Comparison of ENCODE assay signal across 25 cellular contexts in the genomic region with DNA sequence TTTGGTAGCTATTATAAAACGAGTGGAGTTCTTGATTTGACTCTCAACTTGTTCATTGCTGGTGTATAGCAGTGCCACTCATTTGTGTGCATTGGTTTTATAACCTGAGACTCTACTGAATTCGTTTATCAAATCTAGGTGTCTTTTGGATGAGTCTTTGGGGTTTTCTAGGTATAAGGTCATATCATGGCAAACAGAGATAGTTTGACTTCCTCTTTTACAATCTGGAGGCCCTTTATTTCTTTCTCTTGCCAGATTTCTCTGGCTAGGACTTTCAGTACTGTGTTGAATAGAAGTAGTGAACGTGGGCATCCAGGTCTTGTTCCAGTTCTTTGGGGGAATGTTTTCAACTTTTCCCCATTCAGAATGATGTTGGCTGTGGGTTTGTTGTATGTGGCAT. TPM values are rescaled to one million over a fixed set of nuclear protein-coding genes. Genes with fewer than 3 reads are reported as not detected.
DNase-seq lines count a peak whose midpoint lies in the region; ATAC-seq, FAIRE-seq and TF ChIP-seq lines count a peak whose summit lies in the region.
"Had no signal": no experiment of that assay in that cellular context is flagged by ENCODE, and none has a peak within 500 bp of the region (broad histone marks: within the 10 kb centered on the region; RNA-seq: fewer than 3 reads in every experiment).

No MANE protein-coding gene starts in this region.

- in situ Hi-C loops in GM12878 (cut with MboI) = loop anchor here (25.0 kb wide), 1 partner anchor 677 kb away; no protein-coding TSS in a partner anchor

- H3K27ac ChIP-seq in GM12878 (ENCODE audit: control insufficient read depth, insufficient read depth) (no peak overlapping the region), spleen (no peak overlapping the region)
- H3K27ac ChIP-seq: heart right ventricle, vagina had no signal

- FAIRE-seq in GM12878 (lab: Jason Lieb, UNC) = no peak
- FAIRE-seq: islet of Langerhans had no signal

- H3K9me3 Mint-ChIP-seq in activated CD4-positive, alpha-beta T cell treated with anti-CD3 and anti-CD28 coated beads, Interleukin-2, amount 10 ng/mL, durations not matched to agents 24 days and 14 days = no peaks in the 10 kb centered on the region
- H3K9me3 Mint-ChIP-seq: CD8-positive, alpha-beta T cell; central memory CD8-positive, alpha-beta T cell; nephron progenitor cell had no signal

- intact Hi-C loops in activated CD4-positive, alpha-beta T cell treated with anti-CD3 and anti-CD28 coated beads, Interleukin-2, amount 10 ng/mL, durations not matched to agents 24 days and 14 days (cut with micrococcal nuclease) = loop anchor here (10.0 kb wide), 1 partner anchor 874 kb away; no protein-coding TSS in a partner anchor
- intact Hi-C loops in GM12878 (cut with micrococcal nuclease; ENCODE audit: unreplicated experiment) (loop anchor here (10.0 kb wide), 1 partner anchor 684 kb away; no protein-coding TSS in a partner anchor), spleen (cut with DNase I; ENCODE audit: low total_unique reads) (loop anchor here (5.0 to 10.0 kb wide), 2 partner anchors 76 to 407 kb away; no protein-coding TSS in a partner anchor)

- H3K27me3 Mint-ChIP-seq in activated CD4-positive, alpha-beta T cell treated with anti-CD3 and anti-CD28 coated beads, Interleukin-2, amount 10 ng/mL, durations not matched to agents 24 days and 14 days = no peaks in the 10 kb centered on the region
- H3K27me3 Mint-ChIP-seq: central memory CD8-positive, alpha-beta T cell had no signal

- no peak for DNase-seq in activated CD4-positive, alpha-beta T cell treated with anti-CD3 and anti-CD28 coated beads, Interleukin-2, amount 10 ng/mL, durations not matched to agents 24 days and 14 days
- no peak for DNase-seq in activated CD4-positive, alpha-beta T cell treated with anti-CD3 and anti-CD28 coated beads, Interleukin-2, amount 50 U/mL, for 1 hour
- DNase-seq in GM12878 (ENCODE audit: low read depth, low spot score) (no peak), spleen (no peak), NCI-H1092 (lab: John Stamatoyannopoulos, UW) (no peak), cerebellar nuclear complex (lab: John Stamatoyannopoulos, UW) (no peak)
- DNase-seq: ACHN; activated CD4-positive, alpha-beta T cell treated with anti-CD3 and anti-CD28 coated beads, Interleukin-2, amount 50 U/mL, for 4 hours; amygdala; CD8-positive, alpha-beta T cell; effector memory CD4-positive, alpha-beta T cell; heart right ventricle; mesenchymal stem cell; NCI-H1694 treated with DMSO at 0.1 percent for 48 hours; NCI-H446; nephron progenitor cell; SIG-M5; T1000 had no signal

- RAD21 ChIA-PET in GM12878 (lab: Charles Lee; ENCODE audit: unreplicated experiment) = interaction anchor here (1.1 to 1.6 kb wide), 2 partner anchors 44 to 78 kb away, joined by 4 to 8 read pairs; no protein-coding TSS in a partner anchor

- 0 out of 4 replicates have a peak, but pooled peaks of 1 of the 2 experiments have one; percentile 35 for TF ChIP-seq EP300 in GM12878 (IDR thresholded peaks at IDR 0.05; ENCODE audit: borderline replicate concordance in 1 of 2, control insufficient read depth in 1 of 2, low read depth in 2 of 2, low read length in 2 of 2)

- TF ChIP-seq CTCF in GM12878 (IDR thresholded peaks at IDR 0.05 in 2 of 3, conservative IDR thresholded peaks at IDR 0.05 in 1 of 3; ENCODE audit: control insufficient read depth in 2 of 3, extremely low read depth in 1 of 3, insufficient read depth in 1 of 3, low read depth in 3 of 3, low read length in 3 of 3) (no peak), spleen (IDR thresholded peaks at IDR 0.05 in 8 of 11, conservative IDR thresholded peaks at IDR 0.05 in 3 of 11) (no peak)

- H3K4me1 ChIP-seq in GM12878 (ENCODE audit: control insufficient read depth, insufficient read depth, low read length) (peaks cover 9% of the 10 kb centered on the region), spleen (peaks cover 0 to 7% (median 0%) of the 10 kb centered on the region in 6 donors)
- H3K4me1 ChIP-seq: heart right ventricle had no signal

- H3K27me3 ChIP-seq in GM12878 (replicated peaks in 1 of 2; ENCODE audit: control insufficient read depth in 2 of 2, insufficient read depth in 2 of 2, low read length in 1 of 2) (no peaks in the 10 kb centered on the region), spleen (replicated peaks in 1 of 7) (no peaks in the 10 kb centered on the region)
- H3K27me3 ChIP-seq: vagina had no signal

- peak; percentile 58 for ATAC-seq in GM21423 (IDR thresholded peaks at IDR 0.05; ENCODE audit: unreplicated experiment)
- peak; percentile 74 for ATAC-seq in HG03442 (IDR thresholded peaks at IDR 0.05; ENCODE audit: unreplicated experiment)
- peak; percentile 80 for ATAC-seq in GM12878
- ATAC-seq: CD8-positive, alpha-beta T cell; HCT116; heart right ventricle had no signal

- H3K36me3 ChIP-seq in GM12878 (ENCODE audit: control insufficient read depth in 2 of 2, insufficient read depth in 2 of 2, low read length in 1 of 2) (no peaks in the 10 kb centered on the region), spleen (no peaks in the 10 kb centered on the region)
- H3K36me3 ChIP-seq: heart right ventricle, vagina had no signal

- peak overlapping the region; percentile 18 for H3K27ac Mint-ChIP-seq in activated CD4-positive, alpha-beta T cell treated with anti-CD3 and anti-CD28 coated beads, Interleukin-2, amount 10 ng/mL, durations not matched to agents 24 days and 14 days
- H3K27ac Mint-ChIP-seq: CD8-positive, alpha-beta T cell; nephron progenitor cell had no signal

- SMC1A ChIA-PET in GM12878 (lab: Charles Lee; ENCODE audit: uncharacterized antibody, unreplicated experiment) = interaction anchor here (0.9 to 3.9 kb wide), 5 partner anchors 25 to 358 kb away, joined by 3 to 25 read pairs (median 3); no protein-coding TSS in a partner anchor

- CTCF ChIA-PET in GM12878 (lab: Yijun Ruan, JAX) = interaction anchor here (0.8 to 2.2 kb wide), 4 partner anchors 9 to 344 kb away, joined by 3 to 15 read pairs (median 3); no protein-coding TSS in a partner anchor

- BruUV-seq in GM12878 (replicated peaks; lab: Mats Ljungman, UMichigan) = no TSS peak

- H3K9me3 ChIP-seq in GM12878 (replicated peaks; ENCODE audit: control insufficient read depth, insufficient read depth, low read length) (no peaks in the 10 kb centered on the region; the same call in 2 of the 3 replicates), spleen (no peaks in the 10 kb centered on the region)
- H3K9me3 ChIP-seq: heart right ventricle, vagina had no signal

- WGBS in GM12878 (ENCODE audit: insufficient coverage, insufficient replicate concordance, low lambda C conversion rate, missing lambda C conversion rate) = 9% methylated on average over 3 of the region's 3 CpGs
- 53 to 77% (median 57%) methylated on average over 3 of the region's 3 CpGs for WGBS in spleen, 5 donors

- no peak overlapping the region for H3K4me3 Mint-ChIP-seq in activated CD4-positive, alpha-beta T cell treated with anti-CD3 and anti-CD28 coated beads, Interleukin-2, amount 10 ng/mL, durations not matched to agents 24 days and 14 days
- H3K4me3 Mint-ChIP-seq: CD8-positive, alpha-beta T cell; central memory CD8-positive, alpha-beta T cell had no signal

- H3K9ac ChIP-seq in GM12878 (ENCODE audit: control insufficient read depth, insufficient read depth, low read length) = no peak overlapping the region

- no peaks in the 10 kb centered on the region for H4K20me1 ChIP-seq in GM12878 (ENCODE audit: control insufficient read depth, insufficient read depth)

- peaks cover 14% of the 10 kb centered on the region for H3K4me1 Mint-ChIP-seq in activated CD4-positive, alpha-beta T cell treated with anti-CD3 and anti-CD28 coated beads, Interleukin-2, amount 10 ng/mL, durations not matched to agents 24 days and 14 days

- H3K4me3 ChIP-seq in GM12878 (no peak overlapping the region), spleen (no peak overlapping the region)
- H3K4me3 ChIP-seq: heart right ventricle, vagina had no signal

- TF ChIP-seq POLR2A in GM12878 (IDR thresholded peaks at IDR 0.05; ENCODE audit: low read depth, low read length) (no peak), spleen (IDR thresholded peaks at IDR 0.05) (no peak)

- POLR2A ChIA-PET in GM12878 (lab: Charles Lee) = no interaction called here

- TF ChIP-seq RAD21 in GM12878 (IDR thresholded peaks at IDR 0.05; ENCODE audit: insufficient read depth, low read depth, low read length) = no peak

- H2AFZ ChIP-seq in GM12878 (ENCODE audit: control insufficient read depth, low read depth, low read length) = no peak overlapping the region

- no peaks in the 10 kb centered on the region for H3K36me3 Mint-ChIP-seq in activated CD4-positive, alpha-beta T cell treated with anti-CD3 and anti-CD28 coated beads, Interleukin-2, amount 10 ng/mL, durations not matched to agents 24 days and 14 days (ENCODE audit: low read depth)
- H3K36me3 Mint-ChIP-seq: CD8-positive, alpha-beta T cell had no signal

- H3K4me2 ChIP-seq in GM12878 (ENCODE audit: control insufficient read depth, insufficient read depth) = no peak overlapping the region

- no peaks in the 10 kb centered on the region for H3K79me2 ChIP-seq in GM12878 (ENCODE audit: control insufficient read depth, insufficient read depth, low read length)

RNA-seq across cellular contexts. Expression of gene SUMO4, which starts 38.8 kb away (rescaled TPM):
- total RNA-seq in activated CD4-positive, alpha-beta T cell treated with anti-CD3 and anti-CD28 coated beads, Interleukin-2, amount 10 ng/mL, durations not matched to agents 24 days and 14 days = 10.1 and 10.9 TPM in 2 replicates
- total RNA-seq in GM12878 (2013; cell fraction: nucleolus; rRNA removed) = 62.8 and 68.0 TPM in 2 replicates
- 2.0 and 3.3 TPM in 2 replicates for total RNA-seq in GM12878 (2014; rRNA removed)
- 5.3 and 5.6 TPM in 2 replicates for total RNA-seq in GM12878 (2014; rRNA removed; fragmentation: Illumina TruSeq; extraction: Trizol)
- total RNA-seq in GM12878 (2021) = 1.6 and 2.1 TPM in 2 replicates
- 0.39 TPM for polyA plus RNA-seq in GM12878 (2011; ENCODE audit: low read depth)
- 1.0 and 1.3 TPM in 2 replicates for polyA plus RNA-seq in GM12878 (2011; rRNA removed)
- polyA plus RNA-seq in GM12878 (2011; cell fraction: cytosol; rRNA removed) = 0.04 and 0.08 TPM in 2 replicates
- polyA plus RNA-seq in GM12878 (2011; cell fraction: nucleus; rRNA removed) = 3.7 and 4.1 TPM in 2 replicates
- polyA plus RNA-seq in GM12878 (2012) = 0.49 and 0.60 TPM in 2 replicates
- 0.38 and 0.68 TPM in 2 replicates for polyA plus RNA-seq in GM12878 (2014; fragmentation: Illumina TruSeq; extraction: Trizol)
- under 1 TPM; 0.07 to 0.69 TPM for polyA plus RNA-seq in GM12878 (2014; fragmentation: Nextera tagmentation; extraction: Ambion mirVana)
- polyA plus RNA-seq in GM12878 (2014; rRNA removed) = 0.67 TPM in 1 of 2 replicates, not detected in the other
- polyA plus RNA-seq in GM12878 (2016; fragmentation: Nextera tagmentation; extraction: Ambion mirVana) = 1 to 10 TPM; 1.0 to 2.1 TPM
- polyA minus RNA-seq in GM12878 (2011; rRNA and poly(A)+ RNA removed) = 11.5 and 13.2 TPM in 2 replicates
- 0.94 TPM in 1 of 2 replicates, not detected in the other for polyA minus RNA-seq in GM12878 (2011; cell fraction: cytosol; rRNA and poly(A)+ RNA removed)
- polyA minus RNA-seq in GM12878 (2011; cell fraction: nucleus; rRNA and poly(A)+ RNA removed) = 14.1 and 21.4 TPM in 2 replicates
- total RNA-seq in spleen = 10 to 100 TPM in 2 of 7 donors, 1 to 10 TPM in 5; 4.7 to 19.7 (median 7.0) TPM
- polyA plus RNA-seq in spleen = under 1 TPM in 1 of 3 donors, not detected in 2; 0.16 TPM

RNA-seq across cellular contexts. Expression of gene ZC3H12D, which starts 46.0 kb away (rescaled TPM):
- total RNA-seq in activated CD4-positive, alpha-beta T cell treated with anti-CD3 and anti-CD28 coated beads, Interleukin-2, amount 10 ng/mL, durations not matched to agents 24 days and 14 days = 79.6 and 79.8 TPM in 2 replicates
- 90.8 and 98.3 TPM in 2 replicates for total RNA-seq in GM12878 (2013; cell fraction: nucleolus; rRNA removed)
- total RNA-seq in GM12878 (2014; rRNA removed) = 9.4 and 10.8 TPM in 2 replicates
- total RNA-seq in GM12878 (2014; rRNA removed; fragmentation: Illumina TruSeq; extraction: Trizol) = 10.2 and 10.3 TPM in 2 replicates
- total RNA-seq in GM12878 (2021) = 14.1 and 15.7 TPM in 2 replicates
- polyA plus RNA-seq in GM12878 (2011; ENCODE audit: low read depth) = 3.9 TPM
- polyA plus RNA-seq in GM12878 (2011; rRNA removed) = 28.0 and 29.7 TPM in 2 replicates
- polyA plus RNA-seq in GM12878 (2011; cell fraction: cytosol; rRNA removed) = 25.0 and 25.5 TPM in 2 replicates
- 30.1 and 38.8 TPM in 2 replicates for polyA plus RNA-seq in GM12878 (2011; cell fraction: nucleus; rRNA removed)
- 6.1 and 8.0 TPM in 2 replicates for polyA plus RNA-seq in GM12878 (2012)
- polyA plus RNA-seq in GM12878 (2014; fragmentation: Illumina TruSeq; extraction: Trizol) = 7.0 and 8.2 TPM in 2 replicates
- polyA plus RNA-seq in GM12878 (2014; fragmentation: Nextera tagmentation; extraction: Ambion mirVana) = 1 to 10 TPM; 1.4 to 2.0 TPM
- 11.6 and 13.0 TPM in 2 replicates for polyA plus RNA-seq in GM12878 (2014; rRNA removed)
- polyA plus RNA-seq in GM12878 (2016; fragmentation: Nextera tagmentation; extraction: Ambion mirVana) = 1 to 10 TPM; 2.3 to 2.6 TPM
- polyA minus RNA-seq in GM12878 (2011; rRNA and poly(A)+ RNA removed) = 18.9 and 37.1 TPM in 2 replicates
- polyA minus RNA-seq in GM12878 (2011; cell fraction: cytosol; rRNA and poly(A)+ RNA removed) = 17.2 and 21.9 TPM in 2 replicates
- 21.0 and 31.8 TPM in 2 replicates for polyA minus RNA-seq in GM12878 (2011; cell fraction: nucleus; rRNA and poly(A)+ RNA removed)
- 10 to 100 TPM; 20.1 to 38.4 (median 27.3) TPM for total RNA-seq in spleen
- 10 to 100 TPM; 15.2 to 24.4 (median 18.3) TPM for polyA plus RNA-seq in spleen
- total RNA-seq: HT-29 had no signal
